1 cellular context compared by ENCODE assay signal in the genomic region with DNA sequence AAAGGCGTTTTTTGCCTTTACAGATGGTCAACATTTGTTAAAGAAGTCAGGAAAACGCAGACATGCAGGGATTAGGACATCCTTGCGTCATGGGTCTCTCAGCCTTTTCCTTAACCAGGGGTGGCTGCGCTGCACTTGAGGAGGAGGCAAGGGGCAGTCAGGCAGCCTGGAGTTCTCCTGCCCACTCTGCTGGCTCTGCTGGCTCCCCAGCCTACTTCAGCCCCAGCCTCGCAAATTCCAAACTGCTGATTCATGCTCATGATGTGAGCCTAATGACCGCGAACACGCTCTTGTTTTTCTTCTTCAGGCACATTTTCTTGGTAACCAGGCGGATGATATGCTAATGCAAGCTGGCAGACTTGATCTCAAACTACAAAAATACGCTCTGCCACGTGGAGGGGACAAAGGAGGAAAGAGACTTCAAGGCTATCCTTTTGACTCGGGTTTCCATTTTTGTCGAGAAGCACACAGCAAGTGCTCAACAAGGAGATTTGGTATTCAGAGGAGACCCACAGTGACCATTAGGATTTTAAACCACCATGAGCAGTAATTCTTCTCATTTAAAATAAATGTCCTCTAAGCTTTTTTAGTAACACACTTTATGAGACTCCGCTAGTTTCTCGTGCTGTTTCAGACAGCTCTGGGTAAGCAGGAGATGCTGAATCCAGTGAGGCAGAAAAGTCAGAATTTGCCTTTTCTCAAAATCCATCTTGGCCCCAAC.
TF ChIP-seq lines count a peak whose summit lies in the region.

No MANE protein-coding gene starts in this region.

TF ChIP-seq in K562, 482 proteins besides CTCF, POLR2A, EP300 and RAD21 (continued from another document):
- TF ChIP-seq ZNF384 (IDR thresholded peaks at IDR 0.05; ENCODE audit: low read depth, low read length): 0 out of 2 replicates have a peak, but pooled peaks have one; percentile 17
- TF ChIP-seq RB1 (IDR thresholded peaks at IDR 0.05; ENCODE audit: low read depth): peak; percentile 27; the same call in 1 of the 2 replicates
- no peak; the same call in 1 of the 2 replicates for TF ChIP-seq ZNF311 (CRISPR knock-in tag; IDR thresholded peaks at IDR 0.05)
TF ChIP-seq in K562: peak in this region for 188.
